ENCODE assay signal across 25 cellular contexts in the genomic region with DNA sequence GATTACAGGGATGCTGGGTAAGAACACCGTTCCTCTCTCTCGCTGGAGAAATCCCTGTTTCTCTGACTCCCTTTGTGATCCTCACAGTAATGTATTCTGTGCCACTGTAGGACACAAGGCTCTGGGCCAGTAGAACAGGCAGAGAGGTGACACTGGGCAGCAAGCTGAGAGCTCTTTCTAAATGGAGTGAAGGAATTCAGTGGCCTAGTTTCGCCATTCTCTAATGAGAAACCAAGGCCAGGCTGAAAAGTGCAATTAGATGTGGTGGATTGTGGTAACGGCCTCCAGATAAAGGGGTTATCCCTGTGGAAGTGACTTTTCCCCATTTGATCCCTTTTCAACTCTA.
DNase-seq lines count a peak whose midpoint lies in the region; ATAC-seq and TF ChIP-seq lines count a peak whose summit lies in the region.
"Had no signal": no experiment of that assay in that cellular context is flagged by ENCODE, and none has a peak within 500 bp of the region (broad histone marks: within the 10 kb centered on the region; RNA-seq: fewer than 3 reads in every experiment).

No MANE protein-coding gene starts in this region.

- no peaks in the 10 kb centered on the region for H3K9me3 ChIP-seq in DOHH2 (ENCODE audit: control insufficient read depth, insufficient read depth, low read length)
- H3K9me3 ChIP-seq: body of pancreas, left lung, MG63, prostate gland, testis had no signal

- H3K4me1 ChIP-seq in DOHH2 (ENCODE audit: control insufficient read depth, low read length): peaks cover 38% of the 10 kb centered on the region
- H3K4me1 ChIP-seq: body of pancreas, left lung, prostate gland, testis had no signal

- H3K9me2 ChIP-seq in DOHH2 (replicated peaks; ENCODE audit: control insufficient read depth, low read length): no peaks in the 10 kb centered on the region

- no peak for ATAC-seq in effector memory CD8-positive, alpha-beta T cell (replicated peaks)
- ATAC-seq: activated T-cell treated with anti-CD3 and anti-CD28 coated beads, Interleukin-2, amount 50 U/mL, for 4 hours; body of pancreas; T-cell had no signal

- DNase-seq in effector memory CD8-positive, alpha-beta T cell: no peak
- DNase-seq in pons (ENCODE audit: low spot score): peak; percentile 72
- no peak for DNase-seq in NOMO-1 treated with DMSO at 0.1 percent for 48 hours (lab: John Stamatoyannopoulos, UW; ENCODE audit: unreplicated experiment)
- DNase-seq in activated naive CD4-positive, alpha-beta T cell (lab: John Stamatoyannopoulos, UW): no peak
- DNase-seq in activated CD4-positive, CD25-positive, alpha-beta regulatory T cell treated with anti-CD3 and anti-CD28 coated beads, Interleukin-2, amount 50 U/mL, for 72 hours: no peak
- DNase-seq: activated T-cell treated with anti-CD3 and anti-CD28 coated beads, Interleukin-2, amount 50 U/mL, for 4 hours; body of pancreas; effector CD8-positive, alpha-beta T cell; H7; KBM-7; left lung; MG63; naive B cell; NCI-H1105 treated with DMSO at 0.1 percent for 48 hours; NCI-H1930; NCI-H2171 treated with DMSO at 0.1 percent for 48 hours; NCI-H510A; RPMI8226; stimulated activated naive B cell treated with anti-CD40 and anti-IgM and Interleukin-4, amounts not matched to agents 10 μg/mL and 1 μg/mL and 100 μg/mL, for 72 hours; T-cell; testis had no signal

- peaks cover 30% of the 10 kb centered on the region for H3F3A ChIP-seq in DOHH2 (ENCODE audit: control insufficient read depth, insufficient read depth)

- peaks cover 80% of the 10 kb centered on the region for H3K36me3 ChIP-seq in DOHH2 (ENCODE audit: control insufficient read depth, low read length)
- H3K36me3 ChIP-seq: MG63, prostate gland had no signal

- no peaks in the 10 kb centered on the region for H3K9me3 Mint-ChIP-seq in effector memory CD8-positive, alpha-beta T cell
- H3K9me3 Mint-ChIP-seq: activated T-cell treated with anti-CD3 and anti-CD28 coated beads, Interleukin-2, amount 50 U/mL, for 4 hours; naive B cell; stimulated activated naive B cell treated with anti-CD40 and anti-IgM and Interleukin-4, amounts not matched to agents 10 μg/mL and 1 μg/mL and 100 μg/mL, for 72 hours; T-cell had no signal

- no peaks in the 10 kb centered on the region for H3K27me3 ChIP-seq in DOHH2 (ENCODE audit: control insufficient read depth, low read length)
- H3K27me3 ChIP-seq: body of pancreas, left lung, MG63, testis had no signal

- no peak overlapping the region for H3K4me2 ChIP-seq in DOHH2 (ENCODE audit: low read length)

- peaks cover 4% of the 10 kb centered on the region; the same call in 1 of the 2 replicates for H3K79me2 ChIP-seq in DOHH2 (ENCODE audit: control insufficient read depth, low read length)

- H3K4me1 Mint-ChIP-seq in effector memory CD8-positive, alpha-beta T cell (ENCODE audit: low read depth in 2 of 2): peaks cover 14 to 34% of the 10 kb centered on the region in 2 donors

- H3K4me3 Mint-ChIP-seq in effector memory CD8-positive, alpha-beta T cell: no peak overlapping the region
- H3K4me3 Mint-ChIP-seq: activated T-cell treated with anti-CD3 and anti-CD28 coated beads, Interleukin-2, amount 50 U/mL, for 4 hours; B cell; stimulated activated naive B cell treated with anti-CD40 and anti-IgM and Interleukin-4, amounts not matched to agents 10 μg/mL and 1 μg/mL and 100 μg/mL, for 72 hours; T-cell had no signal

- H4K20me1 ChIP-seq in DOHH2 (ENCODE audit: control insufficient read depth, insufficient read depth, low read depth, low read length): no peaks in the 10 kb centered on the region

- TF ChIP-seq CTCF in 22Rv1 (IDR thresholded peaks at IDR 0.05) (no peak), DOHH2 (IDR thresholded peaks at IDR 0.05; ENCODE audit: low read depth, low read length, poor library complexity, severe bottlenecking) (no peak)

- no peaks in the 10 kb centered on the region for H3K27me3 Mint-ChIP-seq in effector memory CD8-positive, alpha-beta T cell
- H3K27me3 Mint-ChIP-seq: B cell; naive B cell; stimulated activated naive B cell treated with anti-CD40 and anti-IgM and Interleukin-4, amounts not matched to agents 10 μg/mL and 1 μg/mL and 100 μg/mL, for 72 hours; T-cell had no signal

- H3K4me3 ChIP-seq in DOHH2 (ENCODE audit: low read length): no peak overlapping the region
- H3K4me3 ChIP-seq: body of pancreas, left lung, MG63, prostate gland, testis had no signal

- peak overlapping the region; percentile 66 for H3K27ac ChIP-seq in 22Rv1
- H3K27ac ChIP-seq in DOHH2 (ENCODE audit: low read depth, low read length): peak overlapping the region; percentile 59
- H3K27ac ChIP-seq: body of pancreas, left lung, testis had no signal

- peak overlapping the region; percentile 8 to 80 for H3K27ac Mint-ChIP-seq in effector memory CD8-positive, alpha-beta T cell
- H3K27ac Mint-ChIP-seq: stimulated activated naive B cell treated with anti-CD40 and anti-IgM and Interleukin-4, amounts not matched to agents 10 μg/mL and 1 μg/mL and 100 μg/mL, for 72 hours had no signal

- peaks cover 67% of the 10 kb centered on the region for H3K36me3 Mint-ChIP-seq in effector memory CD8-positive, alpha-beta T cell (ENCODE audit: insufficient read depth)
